8 cellular contexts compared by ENCODE assay signal in genomic region chr10:101843032-101843991, GRCh38. TPM values are rescaled to one million over a fixed set of nuclear protein-coding genes. Genes with fewer than 3 reads are reported as not detected.
DNase-seq lines count a peak whose midpoint lies in the region; ATAC-seq and TF ChIP-seq lines count a peak whose summit lies in the region.

TSS of gene KCNIP2 (minus strand) at chr10:101843800. CDS start at chr10:101843568, 232 bp downstream.

- DNase-seq in GM10266 (ENCODE audit: extremely low spot score) (peak; percentile 84), NCI-H2227 (lab: John Stamatoyannopoulos, UW; ENCODE audit: unreplicated experiment) (peak; percentile 69), epithelial cell of proximal tubule (ENCODE audit: low read depth) (no peak), neural crest cell (ENCODE audit: low read depth, low spot score) (peak; percentile 41), SW 1271 (lab: John Stamatoyannopoulos, UW) (no peak)
- DNase-seq in activated T-cell treated with anti-CD3 and anti-CD28 coated beads, Interleukin-2, amount 50 U/mL, for 1 hour: peak; percentile 70

- H3K27ac Mint-ChIP-seq in neural crest cell (ENCODE audit: unreplicated experiment): no peak within 1 kb of the TSS

- TF ChIP-seq CTCF in GM10266 (IDR thresholded peaks at IDR 0.05; ENCODE audit: control insufficient read depth, insufficient read depth, low read depth, missing control alignments) (peak; percentile 71), epithelial cell of proximal tubule (conservative IDR thresholded peaks at IDR 0.05; ENCODE audit: low read depth, low read length) (peak; percentile 73), neural crest cell (conservative IDR thresholded peaks at IDR 0.05) (peak; percentile 71)

- H3K9me3 Mint-ChIP-seq in neural crest cell: no peaks in the 10 kb centered on the region

- H3K4me1 Mint-ChIP-seq in neural crest cell: peaks cover 47% of the 10 kb centered on the region

- peak within 1 kb of the TSS; percentile 66 for H3K4me3 Mint-ChIP-seq in neural crest cell

- H3K4me3 ChIP-seq in epithelial cell of proximal tubule (ENCODE audit: low read depth, low read length): peak within 1 kb of the TSS; percentile 44

- no peaks in the 10 kb centered on the region for H3K36me3 Mint-ChIP-seq in neural crest cell (ENCODE audit: low read depth)

- no peak for ATAC-seq in GM18907 (IDR thresholded peaks at IDR 0.05; ENCODE audit: unreplicated experiment)
- ATAC-seq in HG03135 (IDR thresholded peaks at IDR 0.05; ENCODE audit: unreplicated experiment): no peak

- peaks cover 37% of the 10 kb centered on the region for H3K27me3 Mint-ChIP-seq in neural crest cell (ENCODE audit: low read depth)

RNA-seq across cellular contexts. Expression of gene KCNIP2, which starts in this region (rescaled TPM):
- 0.14 and 2.9 TPM in 2 replicates for total RNA-seq in epithelial cell of proximal tubule
- total RNA-seq in neural crest cell: 2.2 and 3.9 TPM in 2 replicates

Comparison
In these comparisons a context has a peak if more than half of its experiments do, and no peak if none do; other contexts are left out.
1. DNase-seq: peak in GM10266 (single experiment), NCI-H2227 (single experiment), activated T-cell treated with anti-CD3 and anti-CD28 coated beads, Interleukin-2, amount 50 U/mL, for 1 hour (single experiment) and neural crest cell (single experiment); none in epithelial cell of proximal tubule (single experiment) and SW 1271 (0 of 2).
2. Peak in every context shown above with its lines, with median percentiles within 50 percentile points of each other: CTCF ChIP-seq.